In the genomic region with DNA sequence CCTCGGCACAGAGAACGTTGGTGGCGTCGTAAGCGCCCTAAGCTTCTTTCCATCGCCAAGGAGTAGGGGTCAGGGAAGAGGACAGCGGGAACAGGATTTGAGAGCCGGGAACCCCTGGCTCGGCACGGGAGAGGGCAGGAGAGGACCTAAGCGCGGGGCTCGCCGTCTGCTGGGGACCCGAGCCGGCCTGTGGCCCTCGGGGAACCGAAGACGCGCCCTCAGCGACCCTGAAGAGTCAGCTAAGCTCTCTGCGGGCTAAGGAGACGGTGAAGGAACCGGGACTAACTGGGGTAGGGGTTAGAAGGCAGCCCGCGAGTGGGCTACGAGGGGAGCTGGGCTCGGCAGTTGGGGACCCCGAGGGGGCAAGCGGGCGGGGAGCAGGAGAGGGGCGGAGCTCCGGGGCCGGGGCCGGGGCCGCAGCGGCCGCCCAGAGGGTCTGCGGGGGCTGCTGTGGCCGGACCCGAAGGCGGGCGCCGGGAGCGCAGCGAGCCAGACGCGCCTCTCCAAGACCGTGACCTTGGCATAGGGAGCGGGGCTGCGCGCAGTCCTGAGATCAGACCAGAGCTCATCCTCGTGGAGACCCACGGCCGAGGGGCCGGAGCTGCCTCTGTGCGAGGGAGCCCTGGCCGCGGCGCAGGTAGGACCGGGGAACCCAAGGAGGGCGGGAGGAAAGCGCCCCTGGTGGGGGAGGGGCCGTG, we compare ENCODE assay signal across 12 cellular contexts. TPM values are rescaled to one million over a fixed set of nuclear protein-coding genes. Genes with fewer than 3 reads are reported as not detected.
DNase-seq lines count a peak whose midpoint lies in the region; ATAC-seq, FAIRE-seq and TF ChIP-seq lines count a peak whose summit lies in the region.
"Had no signal": no experiment of that assay in that cellular context is flagged by ENCODE, and none has a peak within 500 bp of the region (broad histone marks: within the 10 kb centered on the region; RNA-seq: fewer than 3 reads in every experiment).

No MANE protein-coding gene starts in this region.

- H3K9me3 Mint-ChIP-seq in activated T-cell treated with anti-CD3 and anti-CD28 coated beads, Interleukin-2, amount 50 U/mL, for 4 hours: no peaks in the 10 kb centered on the region
- peaks cover 2% of the 10 kb centered on the region for H3K9me3 Mint-ChIP-seq in astrocyte (ENCODE audit: unreplicated experiment)

- peak; percentile 14 to 28 for ATAC-seq in activated T-cell treated with anti-CD3 and anti-CD28 coated beads, Interleukin-2, amount 50 U/mL, for 4 hours
- ATAC-seq in GM19467 (IDR thresholded peaks at IDR 0.05; ENCODE audit: unreplicated experiment) (no peak), HG03521 (IDR thresholded peaks at IDR 0.05; ENCODE audit: unreplicated experiment) (no peak)

- H3K27me3 ChIP-seq in astrocyte (ENCODE audit: insufficient read depth, low read length) (peaks cover 27% of the 10 kb centered on the region), testis (no peaks in the 10 kb centered on the region)

- DNase-seq in activated T-cell treated with anti-CD3 and anti-CD28 coated beads, Interleukin-2, amount 50 U/mL, for 4 hours: no peak
- DNase-seq in activated T-cell treated with anti-CD3 and anti-CD28 coated beads, Interleukin-2, amount 50 U/mL, for 48 hours: no peak
- no peak for DNase-seq in astrocyte (ENCODE audit: low read depth)
- peak; percentile 77 for DNase-seq in kidney
- peak; percentile 17 for DNase-seq in testis
- DNase-seq in NCI-H1694 treated with DMSO at 0.1 percent for 48 hours (lab: John Stamatoyannopoulos, UW): no peak
- DNase-seq: AML-193, foreskin melanocyte, MM.1S, RPMI8226 had no signal

- intact Hi-C loops in kidney (cut with DNase I): no loop called here
- intact Hi-C loops in testis (cut with DNase I; ENCODE audit: low total_unique reads): no loop called here

- no peaks in the 10 kb centered on the region for H3K36me3 ChIP-seq in astrocyte (ENCODE audit: insufficient read depth, low read length)
- H3K36me3 ChIP-seq in kidney (ENCODE audit: control insufficient read depth in 1 of 2, insufficient read depth in 2 of 2, low read length in 2 of 2): no peaks in the 10 kb centered on the region
- H3K36me3 ChIP-seq in testis (ENCODE audit: low read depth, missing control alignments): no peaks in the 10 kb centered on the region

- peaks cover 66% of the 10 kb centered on the region for H3K27me3 Mint-ChIP-seq in activated T-cell treated with anti-CD3 and anti-CD28 coated beads, Interleukin-2, amount 50 U/mL, for 4 hours (ENCODE audit: low read depth)
- peaks cover 71% of the 10 kb centered on the region for H3K27me3 Mint-ChIP-seq in astrocyte (ENCODE audit: low read depth, unreplicated experiment)

- peak overlapping the region; percentile 19 for H3K4me2 ChIP-seq in astrocyte (ENCODE audit: low read length)

- TF ChIP-seq CTCF in astrocyte (IDR thresholded peaks at IDR 0.05; ENCODE audit: insufficient read depth, low read depth, low read length) (no peak), kidney (IDR thresholded peaks at IDR 0.05; ENCODE audit: borderline replicate concordance, extremely low read depth, insufficient read depth) (no peak), testis (IDR thresholded peaks at IDR 0.05) (no peak)

- H3K4me3 Mint-ChIP-seq in activated T-cell treated with anti-CD3 and anti-CD28 coated beads, Interleukin-2, amount 50 U/mL, for 4 hours: peak overlapping the region; percentile 52
- H3K4me3 Mint-ChIP-seq in astrocyte (ENCODE audit: unreplicated experiment): no peak overlapping the region

- H2AFZ ChIP-seq in astrocyte (ENCODE audit: low read depth, low read length): no peak overlapping the region

- H3K4me1 Mint-ChIP-seq in activated T-cell treated with anti-CD3 and anti-CD28 coated beads, Interleukin-2, amount 50 U/mL, for 4 hours (ENCODE audit: low read depth): peaks cover 6% of the 10 kb centered on the region
- no peaks in the 10 kb centered on the region for H3K4me1 Mint-ChIP-seq in astrocyte (ENCODE audit: low read depth, unreplicated experiment)

- no peak overlapping the region for H3K27ac Mint-ChIP-seq in astrocyte (ENCODE audit: unreplicated experiment)

- H4K20me1 ChIP-seq in astrocyte (ENCODE audit: insufficient read depth, low read length): no peaks in the 10 kb centered on the region

- no peak overlapping the region for H3K27ac ChIP-seq in astrocyte (ENCODE audit: low read depth, low read length)
- H3K27ac ChIP-seq in kidney (ENCODE audit: low read depth in 2 of 2, low read length in 2 of 2): peak overlapping the region; percentile 5 to 64
- no peak overlapping the region for H3K27ac ChIP-seq in testis

- no peak overlapping the region for H3K9ac ChIP-seq in astrocyte (ENCODE audit: low read length)
- H3K9ac ChIP-seq in kidney (ENCODE audit: low read length in 2 of 2): peak overlapping the region in 1 of 2 donors; percentile 68

- 3 to 8% methylated on average over 10 to 55 of the region's 64 CpGs for WGBS in testis, 2 donors

- no peaks in the 10 kb centered on the region for H3K79me2 ChIP-seq in astrocyte (ENCODE audit: insufficient read depth, low read length)

- no peak overlapping the region for H3K4me3 ChIP-seq in astrocyte (ENCODE audit: insufficient read depth, low read depth, low read length)
- peak overlapping the region; percentile 56 to 65 for H3K4me3 ChIP-seq in kidney (ENCODE audit: low read length in 2 of 2)
- peak overlapping the region; percentile 39 to 48 for H3K4me3 ChIP-seq in testis

- no peaks in the 10 kb centered on the region for H3K36me3 Mint-ChIP-seq in activated T-cell treated with anti-CD3 and anti-CD28 coated beads, Interleukin-2, amount 50 U/mL, for 4 hours (ENCODE audit: insufficient read depth)
- no peaks in the 10 kb centered on the region for H3K36me3 Mint-ChIP-seq in astrocyte (ENCODE audit: low read depth, unreplicated experiment)

- TF ChIP-seq POLR2A in testis (IDR thresholded peaks at IDR 0.05): no peak

- FAIRE-seq in astrocyte (lab: Jason Lieb, UNC) (no peak), kidney (lab: Jason Lieb, UNC) (no peak)

- H3K4me1 ChIP-seq in astrocyte (ENCODE audit: insufficient read depth, low read length): no peaks in the 10 kb centered on the region
- no peaks in the 10 kb centered on the region for H3K4me1 ChIP-seq in kidney (ENCODE audit: control insufficient read depth in 1 of 2, insufficient read depth in 1 of 2, low read depth in 1 of 2, low read length in 2 of 2)
- no peaks in the 10 kb centered on the region for H3K4me1 ChIP-seq in testis

- H3K9me3 ChIP-seq in astrocyte (ENCODE audit: insufficient read depth, low read depth, low read length) (no peaks in the 10 kb centered on the region), kidney (ENCODE audit: control insufficient read depth in 1 of 2, low read length in 2 of 2) (no peaks in the 10 kb centered on the region), testis (no peaks in the 10 kb centered on the region)

RNA-seq across cellular contexts. Expression of gene CASR, which starts 0.6 kb away (rescaled TPM):
- under 1 TPM in 2 of 3 donors, not detected in 1; 0.08 to 0.16 TPM for total RNA-seq in activated T-cell treated with anti-CD3 and anti-CD28 coated beads, Interleukin-2, amount 50 U/mL, for 4 hours
- total RNA-seq in astrocyte (not detected in 2 replicates), kidney (72.8 TPM), testis (1 to 10 TPM; 1.2 to 1.4 TPM)
- polyA plus RNA-seq in kidney (ENCODE audit: insufficient read depth, low read depth, low replicate concordance) (14.8 TPM), testis (ENCODE audit: insufficient read depth, low read depth, low replicate concordance) (0.30 TPM)

Comparison
In these comparisons a context has a peak if more than half of its experiments do, and no peak if none do; other contexts are left out.
1. ATAC-seq: peak in activated T-cell treated with anti-CD3 and anti-CD28 coated beads, Interleukin-2, amount 50 U/mL, for 4 hours (2 of 2); none in GM19467 (single experiment) and HG03521 (single experiment).
2. DNase-seq: peak in kidney (single experiment) and testis (single experiment); none in activated T-cell treated with anti-CD3 and anti-CD28 coated beads, Interleukin-2, amount 50 U/mL, for 4 hours (single experiment), activated T-cell treated with anti-CD3 and anti-CD28 coated beads, Interleukin-2, amount 50 U/mL, for 48 hours (0 of 2), astrocyte (single experiment) and NCI-H1694 treated with DMSO at 0.1 percent for 48 hours (single experiment).
3. H3K27ac ChIP-seq: peak in kidney (2 of 2); none in astrocyte (single experiment) and testis (0 of 2).
4. RNA of gene CASR, which starts 0.6 kb away (total RNA-seq): 72.8 TPM in kidney (single experiment); 1.2 to 1.4 TPM in testis, 0.08 to 0.16 TPM in activated T-cell treated with anti-CD3 and anti-CD28 coated beads, Interleukin-2, amount 50 U/mL, for 4 hours and not detected in astrocyte; every median in the first group is over 10 times any median in the second.